19 cellular contexts compared by ENCODE assay signal in the genomic region with DNA sequence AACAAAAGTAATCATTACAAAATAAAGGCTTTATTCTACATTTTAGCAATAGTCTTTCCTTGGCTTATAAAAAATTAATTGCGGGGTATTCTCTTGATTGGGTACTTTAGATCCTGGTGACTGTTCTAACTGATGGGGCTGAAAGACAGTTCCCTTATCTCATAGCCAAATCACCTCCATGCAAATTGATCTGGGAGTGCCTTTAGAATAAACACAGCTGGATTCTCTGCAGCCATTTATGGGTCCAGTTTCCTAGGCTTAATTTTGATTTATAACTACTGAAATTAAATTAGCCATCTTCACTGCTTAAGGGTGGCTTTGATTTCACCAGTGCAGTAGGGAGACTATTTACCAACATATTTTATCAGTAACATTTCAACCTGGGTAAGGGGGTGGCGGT.
DNase-seq lines count a peak whose midpoint lies in the region; ATAC-seq lines count a peak whose summit lies in the region.
"Had no signal": no experiment of that assay in that cellular context is flagged by ENCODE, and none has a peak within 500 bp of the region (broad histone marks: within the 10 kb centered on the region; RNA-seq: fewer than 3 reads in every experiment).

No MANE protein-coding gene starts in this region.

- no peak overlapping the region for H3K27ac Mint-ChIP-seq in stimulated activated memory B cell treated with anti-CD40 and anti-IgM and Interleukin-4, amounts not matched to agents 10 μg/mL and 1 μg/mL and 100 μg/mL, for 72 hours
- no peak overlapping the region for H3K27ac Mint-ChIP-seq in naive thymus-derived CD4-positive, alpha-beta T cell
- H3K27ac Mint-ChIP-seq: CD4-positive, CD25-positive, alpha-beta regulatory T cell; CD8-positive, alpha-beta memory T cell; IgD-negative memory B cell had no signal

- no peaks in the 10 kb centered on the region for H3K79me2 ChIP-seq in mesendoderm (ENCODE audit: control insufficient read depth, insufficient read depth, low read length)

- no peak overlapping the region for H2BK5ac ChIP-seq in mesendoderm (ENCODE audit: low read length)

- CTCF ChIA-PET in naive thymus-derived CD4-positive, alpha-beta T cell (lab: Charles Lee), result no interaction called here

- no peak overlapping the region for H3K4me3 ChIP-seq in mesendoderm (ENCODE audit: low read length)
- H3K4me3 ChIP-seq in naive thymus-derived CD4-positive, alpha-beta T cell (ENCODE audit: low read length), result no peak overlapping the region
- H3K4me3 ChIP-seq: HAP-1 had no signal

- no peaks in the 10 kb centered on the region for H3K79me1 ChIP-seq in mesendoderm (ENCODE audit: low read length)

- H3K4me1 ChIP-seq in mesendoderm (ENCODE audit: control insufficient read depth, low read depth, low read length), result no peaks in the 10 kb centered on the region
- H3K4me1 ChIP-seq in naive thymus-derived CD4-positive, alpha-beta T cell (ENCODE audit: control insufficient read depth in 2 of 2, insufficient read depth in 2 of 2, low read length in 2 of 2), result no peaks in the 10 kb centered on the region
- H3K4me1 ChIP-seq: BE2C had no signal

- peak; percentile 89 to 93 for DNase-seq in NCI-H526 (lab: John Stamatoyannopoulos, UW)
- peak; percentile 90 for DNase-seq in NCI-H526 treated with DMSO at 0.1 percent for 48 hours (lab: John Stamatoyannopoulos, UW)
- peak; percentile 41 for DNase-seq in SK-N-DZ (ENCODE audit: low spot score)
- DNase-seq in mesendoderm, result peak; percentile 26
- no peak for DNase-seq in naive thymus-derived CD4-positive, alpha-beta T cell
- DNase-seq: ACHN; BE2C; C1 segment of cervical spinal cord; CD4-positive, CD25-positive, alpha-beta regulatory T cell; CD8-positive, alpha-beta memory T cell; COR-L47; DMS 273 treated with DMSO at 0.1 percent for 48 hours; DMS53; DND-41; EL had no signal

- H3K9me3 ChIP-seq in naive thymus-derived CD4-positive, alpha-beta T cell (ENCODE audit: control insufficient read depth in 2 of 3, low read length in 3 of 3), result no peaks in the 10 kb centered on the region
- H3K9me3 ChIP-seq: BE2C, HAP-1 had no signal

- H3K36me3 ChIP-seq in mesendoderm (ENCODE audit: control insufficient read depth, insufficient read depth, low read length), result no peaks in the 10 kb centered on the region
- H3K36me3 ChIP-seq in naive thymus-derived CD4-positive, alpha-beta T cell (ENCODE audit: control insufficient read depth in 2 of 3, insufficient read depth in 3 of 3, low read length in 3 of 3), result no peaks in the 10 kb centered on the region
- H3K36me3 ChIP-seq: BE2C, HAP-1 had no signal

- H3K4me2 ChIP-seq in mesendoderm (ENCODE audit: low read length), result no peak overlapping the region

- no peak overlapping the region for H3K18ac ChIP-seq in mesendoderm (ENCODE audit: low read length)

- H3K23ac ChIP-seq in mesendoderm (ENCODE audit: low read length), result no peak overlapping the region

- POLR2A ChIA-PET in naive thymus-derived CD4-positive, alpha-beta T cell (lab: Charles Lee), result no interaction called here

- H3K4me3 Mint-ChIP-seq in stimulated activated memory B cell treated with anti-CD40 and anti-IgM and Interleukin-4, amounts not matched to agents 10 μg/mL and 1 μg/mL and 100 μg/mL, for 72 hours, result no peak overlapping the region
- no peak overlapping the region for H3K4me3 Mint-ChIP-seq in naive thymus-derived CD4-positive, alpha-beta T cell
- H3K4me3 Mint-ChIP-seq: CD4-positive, CD25-positive, alpha-beta regulatory T cell; CD8-positive, alpha-beta memory T cell; IgD-negative memory B cell had no signal

- no peaks in the 10 kb centered on the region for H3K36me3 Mint-ChIP-seq in stimulated activated memory B cell treated with anti-CD40 and anti-IgM and Interleukin-4, amounts not matched to agents 10 μg/mL and 1 μg/mL and 100 μg/mL, for 72 hours
- H3K36me3 Mint-ChIP-seq in naive thymus-derived CD4-positive, alpha-beta T cell, result no peaks in the 10 kb centered on the region
- H3K36me3 Mint-ChIP-seq: CD4-positive, CD25-positive, alpha-beta regulatory T cell; CD8-positive, alpha-beta memory T cell; IgD-negative memory B cell had no signal

- no peak overlapping the region for H3K9ac ChIP-seq in mesendoderm (ENCODE audit: low read length)

- H3K27me3 ChIP-seq in mesendoderm (ENCODE audit: insufficient read depth, low read length, poor library complexity), result no peaks in the 10 kb centered on the region
- no peaks in the 10 kb centered on the region for H3K27me3 ChIP-seq in naive thymus-derived CD4-positive, alpha-beta T cell (ENCODE audit: control insufficient read depth in 2 of 2, insufficient read depth in 2 of 2, low read length in 2 of 2)
- H3K27me3 ChIP-seq: BE2C had no signal

- H2BK120ac ChIP-seq in mesendoderm (ENCODE audit: low read depth, low read length), result no peak overlapping the region

- no peak overlapping the region for H2AK5ac ChIP-seq in mesendoderm (ENCODE audit: low read length)

- intact Hi-C loops in naive thymus-derived CD4-positive, alpha-beta T cell (cut with micrococcal nuclease), result no loop called here

- no peak for ATAC-seq in stimulated activated memory B cell treated with anti-CD40 and anti-IgM and Interleukin-4, amounts not matched to agents 10 μg/mL and 1 μg/mL and 100 μg/mL, for 72 hours
- no peak for ATAC-seq in naive thymus-derived CD4-positive, alpha-beta T cell
- ATAC-seq: HepG2 had no signal

- H3K27ac ChIP-seq in mesendoderm (ENCODE audit: low read depth, low read length), result no peak overlapping the region
- no peak overlapping the region for H3K27ac ChIP-seq in naive thymus-derived CD4-positive, alpha-beta T cell (ENCODE audit: low read depth, low read length)

- H3K4ac ChIP-seq in mesendoderm (ENCODE audit: low read depth, low read length), result no peak overlapping the region

- WGBS in mesendoderm (ENCODE audit: extremely low coverage, insufficient coverage, low lambda C conversion rate), result no CpG with 5 or more reads among the region's 2 CpGs

- no peaks in the 10 kb centered on the region for H3K4me1 Mint-ChIP-seq in stimulated activated memory B cell treated with anti-CD40 and anti-IgM and Interleukin-4, amounts not matched to agents 10 μg/mL and 1 μg/mL and 100 μg/mL, for 72 hours
- peaks cover 0 to 2% (median 0%) of the 10 kb centered on the region in 7 donors for H3K4me1 Mint-ChIP-seq in naive thymus-derived CD4-positive, alpha-beta T cell
- H3K4me1 Mint-ChIP-seq: CD4-positive, CD25-positive, alpha-beta regulatory T cell; CD8-positive, alpha-beta memory T cell; IgD-negative memory B cell had no signal

- H3K56ac ChIP-seq in mesendoderm (ENCODE audit: low read length), result no peak overlapping the region

- H2BK15ac ChIP-seq in mesendoderm (replicated peaks; ENCODE audit: low read depth), result no peak overlapping the region

- no peak overlapping the region for H4K5ac ChIP-seq in mesendoderm (ENCODE audit: low read length)

- no peak overlapping the region for H4K8ac ChIP-seq in mesendoderm (ENCODE audit: low read depth, low read length)

- no peaks in the 10 kb centered on the region for H3K27me3 Mint-ChIP-seq in stimulated activated memory B cell treated with anti-CD40 and anti-IgM and Interleukin-4, amounts not matched to agents 10 μg/mL and 1 μg/mL and 100 μg/mL, for 72 hours
- no peaks in the 10 kb centered on the region for H3K27me3 Mint-ChIP-seq in naive thymus-derived CD4-positive, alpha-beta T cell
- H3K27me3 Mint-ChIP-seq: CD4-positive, CD25-positive, alpha-beta regulatory T cell; CD8-positive, alpha-beta memory T cell; IgD-negative memory B cell had no signal

- peaks cover 3% of the 10 kb centered on the region for H3K9me3 Mint-ChIP-seq in stimulated activated memory B cell treated with anti-CD40 and anti-IgM and Interleukin-4, amounts not matched to agents 10 μg/mL and 1 μg/mL and 100 μg/mL, for 72 hours
- H3K9me3 Mint-ChIP-seq in naive thymus-derived CD4-positive, alpha-beta T cell, result peaks cover 0 to 18% (median 5%) of the 10 kb centered on the region in 11 donors

Comparison
In these comparisons a context has a peak if more than half of its experiments do, and no peak if none do; other contexts are left out.
1. DNase-seq: peak in NCI-H526 (2 of 2), NCI-H526 treated with DMSO at 0.1 percent for 48 hours (single experiment), SK-N-DZ (single experiment) and mesendoderm (single experiment); none in naive thymus-derived CD4-positive, alpha-beta T cell (0 of 9).